Comparison of ENCODE assay signal across 31 cellular contexts in the genomic region with DNA sequence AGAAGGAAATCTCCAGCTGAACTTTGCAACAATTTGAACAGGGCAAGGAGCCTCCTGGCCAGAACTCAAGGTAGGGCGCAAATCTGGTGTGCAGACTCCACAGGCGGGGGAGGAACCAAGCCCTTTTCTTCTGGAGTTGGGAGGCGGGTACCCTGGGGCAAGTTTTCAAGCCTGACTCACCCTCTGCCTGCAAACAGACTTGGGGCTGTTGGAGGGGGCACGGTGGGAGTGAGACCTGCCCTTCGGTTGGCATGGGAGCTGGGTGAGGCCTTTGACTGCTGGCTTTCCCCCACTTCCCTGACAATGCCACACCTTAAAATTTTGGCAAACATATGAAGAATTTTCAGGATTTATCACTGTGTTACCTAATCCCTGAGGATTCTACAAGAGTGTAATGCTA.
"Had no signal": no experiment of that assay in that cellular context is flagged by ENCODE, and none has a peak within 500 bp of the region (broad histone marks: within the 10 kb centered on the region; RNA-seq: fewer than 3 reads in every experiment).

No MANE protein-coding gene starts in this region.

- H3K36me3 ChIP-seq: adrenal gland, cardiac muscle cell, colonic mucosa, esophagus squamous epithelium had no signal

- H3K9me3 ChIP-seq: adrenal gland, body of pancreas, colonic mucosa, esophagus squamous epithelium had no signal

- FAIRE-seq: endometrium, frontal cortex had no signal

- DNase-seq: activated CD4-positive, alpha-beta memory T cell treated with anti-CD3 and anti-CD28 coated beads for 36 hours; activated CD4-positive, alpha-beta T cell treated with anti-CD3 and anti-CD28 coated beads for 36 hours; activated CD4-positive, alpha-beta T cell treated with anti-CD3 and anti-CD28 coated beads, Interleukin-2, amount 10 ng/mL, durations not matched to agents 24 days and 14 days; activated CD4-positive, CD25-positive, alpha-beta regulatory T cell; activated CD4-positive, CD25-positive, alpha-beta regulatory T cell treated with anti-CD3 and anti-CD28 coated beads, Interleukin-2, amount 50 U/mL, for 72 hours; activated CD8-positive, alpha-beta memory T cell treated with anti-CD3 and anti-CD28 coated beads, Interleukin-2, amount 10 ng/mL, durations not matched to agents 7 days and 5 days; activated CD8-positive, alpha-beta memory T cell treated with anti-CD3 and anti-CD28 coated beads, Interleukin-2, amount 50 U/mL, for 4 hours; activated CD8-positive, alpha-beta T cell treated with anti-CD3 and anti-CD28 coated beads, Interleukin-2, amount 10 ng/mL, durations not matched to agents 7 days and 5 days; activated effector memory CD4-positive, alpha-beta T cell treated with anti-CD3 and anti-CD28 coated beads, Interleukin-2, amount 50 U/mL, for 16 hours; activated naive CD4-positive, alpha-beta T cell treated with anti-CD3 and anti-CD28 coated beads for 36 hours; activated naive CD8-positive, alpha-beta T cell treated with anti-CD3 and anti-CD28 coated beads for 36 hours; activated naive CD8-positive, alpha-beta T cell treated with anti-CD3 and anti-CD28 coated beads, Interleukin-2, amount 50 U/mL, for 24 hours; activated T-cell treated with anti-CD3 and anti-CD28 coated beads, Interleukin-2, amount 50 U/mL, for 1 hour; activated T-cell treated with anti-CD3 and anti-CD28 coated beads, Interleukin-2, amount 50 U/mL, for 48 hours; adrenal gland; amygdala; aorta; body of pancreas; central memory CD4-positive, alpha-beta T cell; cerebellar nuclear complex; colonic mucosa; effector CD8-positive, alpha-beta T cell; erythroblast; esophagus squamous epithelium; head of caudate nucleus; hippocampal formation; T-helper 17 cell; T1000 had no signal

- H3K4me3 ChIP-seq: adrenal gland, body of pancreas, cardiac muscle cell, colonic mucosa, esophagus squamous epithelium had no signal

- H3K4me1 ChIP-seq: adrenal gland, body of pancreas, colonic mucosa had no signal

- H3K27ac ChIP-seq: adrenal gland, body of pancreas, cardiac muscle cell, colonic mucosa had no signal

- H3K27me3 ChIP-seq: adrenal gland, body of pancreas, cardiac muscle cell, colonic mucosa had no signal

- ATAC-seq: activated CD4-positive, alpha-beta T cell treated with anti-CD3 and anti-CD28 coated beads for 36 hours; activated CD8-positive, alpha-beta memory T cell treated with anti-CD3 and anti-CD28 coated beads, Interleukin-2, amount 10 ng/mL, durations not matched to agents 7 days and 5 days; activated CD8-positive, alpha-beta T cell treated with anti-CD3 and anti-CD28 coated beads, Interleukin-2, amount 10 ng/mL, durations not matched to agents 7 days and 5 days; activated naive CD8-positive, alpha-beta T cell treated with anti-CD3 and anti-CD28 coated beads, Interleukin-2, amount 50 U/mL, for 24 hours; body of pancreas; T-helper 17 cell had no signal
